ENCODE assay signal across 8 cellular contexts in the genomic region with DNA sequence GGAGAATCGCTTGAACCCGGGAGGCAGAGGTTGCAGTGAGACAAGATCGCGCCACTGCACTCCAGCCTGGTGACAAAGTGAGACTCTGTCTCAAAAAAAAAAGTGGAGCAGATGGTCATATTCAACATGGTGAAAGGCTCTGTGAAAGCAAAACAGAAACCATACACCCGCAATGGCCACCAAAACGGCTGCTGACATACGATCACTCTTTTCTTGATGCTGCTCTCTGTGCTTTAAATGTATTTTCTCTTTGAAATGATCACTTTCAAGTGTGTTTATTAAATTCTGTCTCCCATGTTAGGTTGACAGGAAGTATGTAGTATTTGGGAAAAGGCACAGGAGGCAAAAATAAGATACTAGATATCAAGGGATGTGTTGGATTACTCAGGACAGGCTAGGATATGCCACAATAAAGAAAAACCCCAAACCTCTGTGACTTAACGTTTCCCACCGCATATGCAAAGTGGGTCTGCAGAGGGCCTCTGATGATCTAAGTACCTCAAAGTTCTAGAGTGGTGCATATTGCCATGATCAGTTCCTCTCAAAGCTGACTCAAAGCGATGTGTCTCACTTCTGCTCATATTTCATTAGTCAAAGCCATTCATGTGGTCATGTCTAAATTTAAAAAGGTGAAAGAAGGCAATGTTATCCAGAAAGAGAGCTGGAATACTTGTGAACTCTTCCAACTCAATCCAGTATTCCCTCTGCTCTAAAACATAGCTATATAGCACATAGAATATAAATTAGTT.
DNase-seq lines count a peak whose midpoint lies in the region; ATAC-seq and TF ChIP-seq lines count a peak whose summit lies in the region.

No MANE protein-coding gene starts in this region.

- H3K4me3 Mint-ChIP-seq in CD8-positive, alpha-beta T cell = peak overlapping the region; percentile 38
- H3K4me3 Mint-ChIP-seq in stimulated activated naive CD8-positive, alpha-beta T cell treated with anti-CD3 and anti-CD28 coated beads, Interleukin-15, amount 100 ng/mL, for 72 hours = peak overlapping the region; percentile 57 to 78
- H3K4me3 Mint-ChIP-seq in progenitor cell of endocrine pancreas (ENCODE audit: low read depth) = no peak overlapping the region

- intact Hi-C loops in CD8-positive, alpha-beta T cell (cut with DNase I, micrococcal nuclease) = no loop called here
- intact Hi-C loops in left cardiac atrium (cut with DNase I) = no loop called here

- H3K27me3 ChIP-seq in CD8-positive, alpha-beta T cell (ENCODE audit: insufficient read depth, low read length) = no peaks in the 10 kb centered on the region

- no peaks in the 10 kb centered on the region for H3K9me3 Mint-ChIP-seq in CD8-positive, alpha-beta T cell
- H3K9me3 Mint-ChIP-seq in stimulated activated naive CD8-positive, alpha-beta T cell treated with anti-CD3 and anti-CD28 coated beads, Interleukin-15, amount 100 ng/mL, for 72 hours = no peaks in the 10 kb centered on the region
- no peaks in the 10 kb centered on the region for H3K9me3 Mint-ChIP-seq in progenitor cell of endocrine pancreas (ENCODE audit: low read depth)

- H3K4me1 Mint-ChIP-seq in CD8-positive, alpha-beta T cell (ENCODE audit: low read depth) = peaks cover 22% of the 10 kb centered on the region
- peaks cover 17% of the 10 kb centered on the region for H3K4me1 Mint-ChIP-seq in stimulated activated naive CD8-positive, alpha-beta T cell treated with anti-CD3 and anti-CD28 coated beads, Interleukin-15, amount 100 ng/mL, for 72 hours
- H3K4me1 Mint-ChIP-seq in progenitor cell of endocrine pancreas (ENCODE audit: low read depth) = peaks cover 4% of the 10 kb centered on the region

- CTCF ChIA-PET in CD8-positive, alpha-beta T cell (lab: Charles Lee) = no interaction called here

- H3K27ac Mint-ChIP-seq in CD8-positive, alpha-beta T cell = peak overlapping the region; percentile 46
- H3K27ac Mint-ChIP-seq in stimulated activated naive CD8-positive, alpha-beta T cell treated with anti-CD3 and anti-CD28 coated beads, Interleukin-15, amount 100 ng/mL, for 72 hours = peak overlapping the region; percentile 48 to 94
- H3K27ac Mint-ChIP-seq in progenitor cell of endocrine pancreas = no peak overlapping the region

- no peak overlapping the region for H3K27ac ChIP-seq in CD8-positive, alpha-beta T cell (ENCODE audit: low read depth, low read length)

- no peak overlapping the region for H3K4me3 ChIP-seq in CD8-positive, alpha-beta T cell (ENCODE audit: low read depth, low read length)

- DNase-seq in CD8-positive, alpha-beta T cell = no peak
- DNase-seq in activated CD8-positive, alpha-beta memory T cell treated with anti-CD3 and anti-CD28 coated beads, Interleukin-2, amount 50 U/mL, for 48 hours = peak; percentile 58
- DNase-seq in stimulated activated naive CD8-positive, alpha-beta T cell treated with anti-CD3 and anti-CD28 coated beads, Interleukin-15, amount 100 ng/mL, for 72 hours = peak; percentile 40 to 81
- DNase-seq in COLO829 (ENCODE audit: low spot score) (no peak), left cardiac atrium (no peak), progenitor cell of endocrine pancreas (ENCODE audit: low spot score, unreplicated experiment) (no peak)

- ATAC-seq in CD8-positive, alpha-beta T cell = peak; percentile 82
- peak; percentile 98 for ATAC-seq in GM19452 (IDR thresholded peaks at IDR 0.05; ENCODE audit: unreplicated experiment)
- ATAC-seq in HG03442 (IDR thresholded peaks at IDR 0.05; ENCODE audit: unreplicated experiment) = peak; percentile 98
- peak; percentile 98 for ATAC-seq in stimulated activated naive CD8-positive, alpha-beta T cell treated with anti-CD3 and anti-CD28 coated beads, Interleukin-15, amount 100 ng/mL, for 72 hours
- ATAC-seq in left cardiac atrium = no peak

- POLR2A ChIA-PET in CD8-positive, alpha-beta T cell (lab: Charles Lee) = no interaction called here

- no peak for TF ChIP-seq CTCF in CD8-positive, alpha-beta T cell (IDR thresholded peaks at IDR 0.05)
- no peak for TF ChIP-seq CTCF in progenitor cell of endocrine pancreas (IDR thresholded peaks at IDR 0.05; ENCODE audit: unreplicated experiment)

- no peaks in the 10 kb centered on the region for H3K36me3 Mint-ChIP-seq in CD8-positive, alpha-beta T cell
- no peaks in the 10 kb centered on the region for H3K36me3 Mint-ChIP-seq in progenitor cell of endocrine pancreas (ENCODE audit: insufficient read depth)

- H3K4me1 ChIP-seq in CD8-positive, alpha-beta T cell (ENCODE audit: insufficient read depth, low read length) = peaks cover 8% of the 10 kb centered on the region

- no peaks in the 10 kb centered on the region for H3K27me3 Mint-ChIP-seq in CD8-positive, alpha-beta T cell (ENCODE audit: low read depth)
- H3K27me3 Mint-ChIP-seq in stimulated activated naive CD8-positive, alpha-beta T cell treated with anti-CD3 and anti-CD28 coated beads, Interleukin-15, amount 100 ng/mL, for 72 hours = peaks cover 3% of the 10 kb centered on the region
- H3K27me3 Mint-ChIP-seq in progenitor cell of endocrine pancreas = no peaks in the 10 kb centered on the region

- no peaks in the 10 kb centered on the region for H3K9me3 ChIP-seq in CD8-positive, alpha-beta T cell (ENCODE audit: low read length)

- H3K36me3 ChIP-seq in CD8-positive, alpha-beta T cell (ENCODE audit: insufficient read depth, low read length) = no peaks in the 10 kb centered on the region

Comparison
In these comparisons a context has a peak if more than half of its experiments do, and no peak if none do; other contexts are left out.
1. ATAC-seq: peak in CD8-positive, alpha-beta T cell (single experiment), GM19452 (single experiment), HG03442 (single experiment) and stimulated activated naive CD8-positive, alpha-beta T cell treated with anti-CD3 and anti-CD28 coated beads, Interleukin-15, amount 100 ng/mL, for 72 hours (single experiment); none in left cardiac atrium (0 of 2).
2. DNase-seq: peak in activated CD8-positive, alpha-beta memory T cell treated with anti-CD3 and anti-CD28 coated beads, Interleukin-2, amount 50 U/mL, for 48 hours (single experiment) and stimulated activated naive CD8-positive, alpha-beta T cell treated with anti-CD3 and anti-CD28 coated beads, Interleukin-15, amount 100 ng/mL, for 72 hours (2 of 2); none in CD8-positive, alpha-beta T cell (0 of 7), COLO829 (single experiment), left cardiac atrium (single experiment) and progenitor cell of endocrine pancreas (single experiment).